9 cellular contexts compared by ENCODE assay signal in the genomic region with DNA sequence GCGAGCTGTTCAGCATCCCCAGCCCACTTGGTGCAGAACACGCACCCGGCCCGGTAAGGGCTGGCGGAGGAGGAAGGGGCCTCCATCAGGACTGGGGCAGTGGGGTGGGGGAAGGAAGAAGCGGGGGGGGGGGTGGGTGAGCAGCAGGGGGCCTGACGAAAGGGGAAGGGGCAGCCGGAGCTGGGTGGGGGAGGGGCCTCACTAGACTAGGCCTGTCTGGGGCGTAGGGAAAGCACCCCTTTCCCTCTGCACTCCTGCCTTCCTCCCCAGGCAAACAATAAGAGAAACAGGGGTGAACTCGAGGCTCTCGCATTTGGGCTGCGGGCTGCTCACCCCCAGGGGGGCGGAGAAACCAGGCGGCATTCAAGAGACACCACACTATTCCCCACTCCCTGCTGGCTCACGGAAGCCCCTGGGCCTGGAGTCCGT.
DNase-seq lines count a peak whose midpoint lies in the region; ATAC-seq, FAIRE-seq and TF ChIP-seq lines count a peak whose summit lies in the region.
"Had no signal": no experiment of that assay in that cellular context is flagged by ENCODE, and none has a peak within 500 bp of the region (broad histone marks: within the 10 kb centered on the region; RNA-seq: fewer than 3 reads in every experiment).

No MANE protein-coding gene starts in this region.

- H2BK15ac ChIP-seq in mesenchymal stem cell (ENCODE audit: low read depth, poor library complexity, severe bottlenecking), result no peak overlapping the region

- intact Hi-C loops in CD14-positive monocyte (cut with micrococcal nuclease), result no loop called here
- intact Hi-C loops in upper lobe of right lung (cut with DNase I), result no loop called here

- H3K9ac ChIP-seq in astrocyte (ENCODE audit: low read length) (peak overlapping the region; percentile 86), mesenchymal stem cell (ENCODE audit: low read length) (peak overlapping the region; percentile 70)

- H3K4me2 ChIP-seq in astrocyte (ENCODE audit: low read length) (peak overlapping the region; percentile 83), mesenchymal stem cell (ENCODE audit: low read length, poor library complexity, severe bottlenecking) (peak overlapping the region; percentile 70)

- peak overlapping the region in 1 of 2 experiments; percentile 64 for H3K14ac ChIP-seq in mesenchymal stem cell (ENCODE audit: low read length in 2 of 2)

- ATAC-seq in HG03354 (IDR thresholded peaks at IDR 0.05; ENCODE audit: poor library complexity, severe bottlenecking, unreplicated experiment) (peak; percentile 25), upper lobe of right lung (no peak), GM18858 (IDR thresholded peaks at IDR 0.05; ENCODE audit: unreplicated experiment) (no peak)

- peak overlapping the region; percentile 90 to 98 for H3K18ac ChIP-seq in mesenchymal stem cell (ENCODE audit: low read depth in 1 of 2, low read length in 2 of 2)

- peaks cover 34% of the 10 kb centered on the region for H3K79me1 ChIP-seq in mesenchymal stem cell (replicated peaks; ENCODE audit: low read length, poor library complexity, severe bottlenecking)

- H3K4me3 ChIP-seq in astrocyte (ENCODE audit: insufficient read depth, low read depth, low read length), result peak overlapping the region; percentile 57
- H3K4me3 ChIP-seq in mesenchymal stem cell (ENCODE audit: insufficient read depth in 1 of 2, low read depth in 1 of 2, low read length in 2 of 2), result peak overlapping the region; percentile 71 to 74
- H3K4me3 ChIP-seq in upper lobe of right lung, result peak overlapping the region; percentile 63

- peaks cover 21% of the 10 kb centered on the region for H3K79me2 ChIP-seq in astrocyte (ENCODE audit: insufficient read depth, low read length)

- H3K4me3 Mint-ChIP-seq in CD14-positive monocyte, result peak overlapping the region; percentile 73 to 84
- peak overlapping the region; percentile 85 for H3K4me3 Mint-ChIP-seq in astrocyte (ENCODE audit: unreplicated experiment)

- H3K27ac Mint-ChIP-seq in CD14-positive monocyte, result peak overlapping the region in 3 of 7 donors; percentile 13 to 26 (median 13)
- peak overlapping the region; percentile 99 for H3K27ac Mint-ChIP-seq in astrocyte (ENCODE audit: unreplicated experiment)

- FAIRE-seq in astrocyte (lab: Jason Lieb, UNC), result no peak
- FAIRE-seq: colon had no signal

- no peaks in the 10 kb centered on the region for H4K20me1 ChIP-seq in astrocyte (ENCODE audit: insufficient read depth, low read length)

- H3K4me1 Mint-ChIP-seq in CD14-positive monocyte (peaks cover 16% of the 10 kb centered on the region), astrocyte (ENCODE audit: low read depth, unreplicated experiment) (peaks cover 15% of the 10 kb centered on the region)

- peak overlapping the region in 1 of 2 experiments; percentile 5 for H3K23ac ChIP-seq in mesenchymal stem cell (ENCODE audit: low read length in 2 of 2)

- H3K9me3 ChIP-seq in astrocyte (ENCODE audit: insufficient read depth, low read depth, low read length) (no peaks in the 10 kb centered on the region), mesenchymal stem cell (ENCODE audit: control insufficient read depth, low read length) (no peaks in the 10 kb centered on the region), upper lobe of right lung (no peaks in the 10 kb centered on the region)

- peak overlapping the region; percentile 16 to 94 for H3K4ac ChIP-seq in mesenchymal stem cell (ENCODE audit: low read depth in 1 of 2, low read length in 2 of 2)

- peak overlapping the region; percentile 95 for H4K91ac ChIP-seq in mesenchymal stem cell (ENCODE audit: low read length)

- H3K36me3 ChIP-seq in astrocyte (ENCODE audit: insufficient read depth, low read length) (peaks cover 6% of the 10 kb centered on the region), mesenchymal stem cell (ENCODE audit: control insufficient read depth in 1 of 2, insufficient read depth in 2 of 2, low read depth in 1 of 2, low read length in 2 of 2) (peaks cover 32 to 37% of the 10 kb centered on the region in 2 experiments), upper lobe of right lung (peaks cover 26% of the 10 kb centered on the region)

- H2BK12ac ChIP-seq in mesenchymal stem cell (ENCODE audit: low read length in 2 of 2), result peak overlapping the region in 1 of 2 experiments; percentile 75

- H3K4me1 ChIP-seq in astrocyte (ENCODE audit: insufficient read depth, low read length) (peaks cover 34% of the 10 kb centered on the region), mesenchymal stem cell (ENCODE audit: control insufficient read depth, insufficient read depth, low read depth, low read length) (peaks cover 24% of the 10 kb centered on the region), upper lobe of right lung (peaks cover 17% of the 10 kb centered on the region)

- H3K36me3 Mint-ChIP-seq in CD14-positive monocyte, result peaks cover 47 to 54% of the 10 kb centered on the region in 2 donors
- H3K36me3 Mint-ChIP-seq in astrocyte (ENCODE audit: low read depth, unreplicated experiment), result peaks cover 21% of the 10 kb centered on the region

- H3K27ac ChIP-seq in astrocyte (ENCODE audit: low read depth, low read length), result peak overlapping the region; percentile 84
- H3K27ac ChIP-seq in mesenchymal stem cell (ENCODE audit: low read length, poor library complexity, severe bottlenecking), result peak overlapping the region; percentile 84
- peak overlapping the region; percentile 81 for H3K27ac ChIP-seq in upper lobe of right lung

- H3K27me3 ChIP-seq in astrocyte (ENCODE audit: insufficient read depth, low read length) (no peaks in the 10 kb centered on the region), mesenchymal stem cell (ENCODE audit: control insufficient read depth in 1 of 2, insufficient read depth in 1 of 2, low read length in 2 of 2) (no peaks in the 10 kb centered on the region), upper lobe of right lung (no peaks in the 10 kb centered on the region)

- peak overlapping the region; percentile 55 for H4K8ac ChIP-seq in mesenchymal stem cell (ENCODE audit: low read length)

- peak overlapping the region; percentile 43 for H2AK5ac ChIP-seq in mesenchymal stem cell (ENCODE audit: low read length, severe bottlenecking)

- peak overlapping the region; percentile 29 for H2BK120ac ChIP-seq in mesenchymal stem cell (ENCODE audit: low read depth, low read length)

- peaks cover 0 to 17% (median 11%) of the 10 kb centered on the region in 3 donors for H3K27me3 Mint-ChIP-seq in CD14-positive monocyte (ENCODE audit: low read depth in 3 of 3)
- H3K27me3 Mint-ChIP-seq in astrocyte (ENCODE audit: low read depth, unreplicated experiment), result peaks cover 3% of the 10 kb centered on the region

- no peak for DNase-seq in CD14-positive monocyte (ENCODE audit: low spot score)
- DNase-seq in astrocyte (ENCODE audit: low read depth), result peak; percentile 16
- DNase-seq in mesenchymal stem cell, result no peak
- no peak for DNase-seq in upper lobe of right lung
- no peak for DNase-seq in AG08396 (ENCODE audit: low spot score)
- DNase-seq in NCI-H2107 treated with DMSO at 0.1 percent for 48 hours (lab: John Stamatoyannopoulos, UW; ENCODE audit: unreplicated experiment), result no peak

- peak overlapping the region; percentile 93 for H2BK5ac ChIP-seq in mesenchymal stem cell (ENCODE audit: low read depth, low read length, poor library complexity, severe bottlenecking)

- 5% methylated on average over 13 of the region's 16 CpGs for WGBS in mesenchymal stem cell

- H3K9me3 Mint-ChIP-seq in CD14-positive monocyte, result peaks cover 0 to 2% (median 0%) of the 10 kb centered on the region in 7 donors
- H3K9me3 Mint-ChIP-seq in astrocyte (ENCODE audit: unreplicated experiment), result peaks cover 4% of the 10 kb centered on the region

- H2AFZ ChIP-seq in astrocyte (ENCODE audit: low read depth, low read length), result peak overlapping the region; percentile 77
- H2AFZ ChIP-seq in mesenchymal stem cell (ENCODE audit: low read depth, low read length), result no peak overlapping the region

- no peak for TF ChIP-seq CTCF in CD14-positive monocyte (IDR thresholded peaks at IDR 0.05)
- TF ChIP-seq CTCF in astrocyte (IDR thresholded peaks at IDR 0.05; ENCODE audit: insufficient read depth, low read depth, low read length), result no peak
- no peak for TF ChIP-seq CTCF in upper lobe of right lung (IDR thresholded peaks at IDR 0.05)
